In the genomic region with DNA sequence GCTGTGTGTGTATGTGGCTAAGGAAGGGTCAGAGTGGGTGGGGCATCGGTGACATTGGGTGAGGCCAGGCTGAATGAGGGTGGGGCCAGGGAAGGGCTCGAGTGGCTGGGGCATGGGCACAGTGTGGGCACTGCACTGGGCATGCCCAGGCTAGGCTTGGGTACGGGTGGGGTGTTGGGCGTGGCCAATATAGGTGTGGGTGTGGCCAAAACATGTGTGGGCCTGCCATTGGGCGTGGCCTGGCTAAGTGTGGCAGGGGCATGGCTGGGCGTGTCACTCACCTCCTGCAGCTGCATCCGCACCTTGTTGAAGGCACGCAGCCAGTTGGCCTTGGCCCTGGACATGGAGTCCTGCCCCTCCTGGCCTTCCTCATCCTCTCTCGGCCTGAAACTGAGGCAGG, we compare ENCODE assay signal across 2 cellular contexts.
TF ChIP-seq lines count a peak whose summit lies in the region.

No MANE protein-coding gene starts in this region.

TF ChIP-seq in IMR-90, 13 proteins besides CTCF, POLR2A, EP300 and RAD21:
- TF ChIP-seq MAZ (IDR thresholded peaks at IDR 0.05; ENCODE audit: borderline replicate concordance, low read depth, low read length) (no peak), NFE2L2 (IDR thresholded peaks at IDR 0.05; ENCODE audit: low read depth, low read length) (no peak), CHD1 (IDR thresholded peaks at IDR 0.05; ENCODE audit: low read depth, low read length) (no peak), MXI1 (IDR thresholded peaks at IDR 0.05; ENCODE audit: borderline replicate concordance, low read depth, low read length) (no peak), FOS (IDR thresholded peaks at IDR 0.05; ENCODE audit: low read depth, low read length) (no peak), RFX5 (IDR thresholded peaks at IDR 0.05; ENCODE audit: low read depth, low read length) (no peak), SMC3 (IDR thresholded peaks at IDR 0.05; ENCODE audit: low read depth, low read length) (no peak), RCOR1 (IDR thresholded peaks at IDR 0.05; ENCODE audit: insufficient replicate concordance, low read length) (no peak), BHLHE40 (IDR thresholded peaks at IDR 0.05; ENCODE audit: low read depth, low read length) (no peak), CEBPB (IDR thresholded peaks at IDR 0.05; ENCODE audit: low read depth, low read length) (no peak), MAFK (IDR thresholded peaks at IDR 0.05; ENCODE audit: low read depth, low read length) (no peak)
- TF ChIP-seq, protein P1, sequence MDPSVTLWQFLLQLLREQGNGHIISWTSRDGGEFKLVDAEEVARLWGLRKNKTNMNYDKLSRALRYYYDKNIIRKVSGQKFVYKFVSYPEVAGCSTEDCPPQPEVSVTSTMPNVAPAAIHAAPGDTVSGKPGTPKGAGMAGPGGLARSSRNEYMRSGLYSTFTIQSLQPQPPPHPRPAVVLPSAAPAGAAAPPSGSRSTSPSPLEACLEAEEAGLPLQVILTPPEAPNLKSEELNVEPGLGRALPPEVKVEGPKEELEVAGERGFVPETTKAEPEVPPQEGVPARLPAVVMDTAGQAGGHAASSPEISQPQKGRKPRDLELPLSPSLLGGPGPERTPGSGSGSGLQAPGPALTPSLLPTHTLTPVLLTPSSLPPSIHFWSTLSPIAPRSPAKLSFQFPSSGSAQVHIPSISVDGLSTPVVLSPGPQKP (IDR thresholded peaks at IDR 0.05; ENCODE audit: borderline replicate concordance, low read depth, low read length), result no peak
- TF ChIP-seq, protein P2, sequence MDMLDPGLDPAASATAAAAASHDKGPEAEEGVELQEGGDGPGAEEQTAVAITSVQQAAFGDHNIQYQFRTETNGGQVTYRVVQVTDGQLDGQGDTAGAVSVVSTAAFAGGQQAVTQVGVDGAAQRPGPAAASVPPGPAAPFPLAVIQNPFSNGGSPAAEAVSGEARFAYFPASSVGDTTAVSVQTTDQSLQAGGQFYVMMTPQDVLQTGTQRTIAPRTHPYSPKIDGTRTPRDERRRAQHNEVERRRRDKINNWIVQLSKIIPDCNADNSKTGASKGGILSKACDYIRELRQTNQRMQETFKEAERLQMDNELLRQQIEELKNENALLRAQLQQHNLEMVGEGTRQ (IDR thresholded peaks at IDR 0.05; ENCODE audit: low read depth, low read length), result no peak

TF ChIP-seq in K562, 482 proteins besides CTCF, POLR2A, EP300 and RAD21:
- TF ChIP-seq THRAP3 (IDR thresholded peaks at IDR 0.05; ENCODE audit: borderline replicate concordance) (no peak), MAFF (IDR thresholded peaks at IDR 0.05; ENCODE audit: low read length) (no peak), NRF1 (conservative IDR thresholded peaks at IDR 0.05 in 1 of 2, IDR thresholded peaks at IDR 0.05 in 1 of 2) (peak; percentile 43 to 58; a peak in 3 of 4 replicates), MXI1 (IDR thresholded peaks at IDR 0.05; ENCODE audit: low read depth, low read length) (no peak)
TF ChIP-seq in K562: peak in this region for 1.
